13 cellular contexts compared by ENCODE assay signal in the genomic region with DNA sequence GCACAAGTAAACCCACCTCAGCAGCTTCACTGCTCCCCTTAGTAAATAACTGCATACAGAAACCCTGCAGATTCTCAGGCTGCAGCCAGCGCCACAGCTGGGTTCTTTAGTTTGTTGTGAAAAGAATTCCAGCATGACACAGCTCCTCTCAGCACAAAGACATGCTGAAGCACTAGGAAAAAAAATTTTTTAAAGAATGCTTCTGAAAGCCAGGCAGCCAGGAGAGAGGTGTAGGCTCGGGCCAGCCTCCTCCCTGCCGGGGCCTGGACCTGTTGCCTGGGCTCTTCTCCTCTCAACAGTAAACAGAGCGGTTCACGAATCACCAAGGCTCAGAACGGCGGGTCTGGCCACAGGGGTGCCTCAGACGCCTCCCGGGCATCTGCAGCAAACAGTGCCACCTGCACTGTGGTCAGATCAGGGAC.
A peak's percentile ranks its signal among the peaks of the same experiment; 100 is the strongest.
DNase-seq lines count a peak whose midpoint lies in the region.
"Had no signal": no experiment of that assay in that cellular context is flagged by ENCODE, and none has a peak within 500 bp of the region (broad histone marks: within the 10 kb centered on the region; RNA-seq: fewer than 3 reads in every experiment).

No MANE protein-coding gene starts in this region.

- DNase-seq in SW480 (ENCODE audit: low spot score): peak; percentile 38
- DNase-seq in iPS DF 19.7 (ENCODE audit: low read depth, low spot score): peak; percentile 90
- peak; percentile 26 for DNase-seq in pons (ENCODE audit: low spot score)
- no peak for DNase-seq in epidermal melanocyte (ENCODE audit: insufficient read length, low spot score)
- DNase-seq in NOMO-1 treated with dmso at 0.1 percent for 144 hours (lab: John Stamatoyannopoulos, UW; ENCODE audit: unreplicated experiment): no peak
- DNase-seq in activated CD4-positive, CD25-positive, alpha-beta regulatory T cell (lab: John Stamatoyannopoulos, UW): no peak
- DNase-seq in stimulated activated CD4-positive, alpha-beta T cell treated with anti-CD3 and anti-CD28 coated beads, Interleukin-12 subunit alpha, Interleukin-12 subunit beta, amount 100 ng/mL, for 4 hours: no peak
- DNase-seq: amniotic stem cell; CD8-positive, alpha-beta T cell; NCI-H526 treated with DMSO at 0.1 percent for 48 hours; SK-N-SH; WERI-Rb-1 had no signal

- H3K27ac ChIP-seq in HUES64 (ENCODE audit: low read depth, low read length): peak overlapping the region; percentile 92
- H3K27ac ChIP-seq: WERI-Rb-1 had no signal

- no peaks in the 10 kb centered on the region for H3K27me3 ChIP-seq in HUES64 (ENCODE audit: insufficient read depth, low read length)

- H3K4me1 ChIP-seq in HUES64 (ENCODE audit: insufficient read depth, low read length): peaks cover 25% of the 10 kb centered on the region

- no peaks in the 10 kb centered on the region for H3K36me3 ChIP-seq in HUES64 (ENCODE audit: insufficient read depth, low read length)
- H3K36me3 ChIP-seq: WERI-Rb-1 had no signal

- 0 out of 2 replicates have a peak overlapping the region, but pooled peaks have one; percentile 4 for H3K4me3 ChIP-seq in HUES64 (ENCODE audit: low read length)

- WGBS in HUES64: 5% methylated on average over 9 of the region's 9 CpGs

- H3K9ac ChIP-seq in HUES64 (ENCODE audit: low read depth, low read length): peak overlapping the region; percentile 51
- H3K9ac ChIP-seq: SK-N-SH had no signal

- H3K9me3 ChIP-seq in HUES64 (ENCODE audit: insufficient read depth, low read depth, low read length): peaks cover 6% of the 10 kb centered on the region
- H3K9me3 ChIP-seq: SK-N-SH had no signal

Comparison
In these comparisons a context has a peak if more than half of its experiments do, and no peak if none do; other contexts are left out.
1. DNase-seq: peak in SW480 (single experiment), iPS DF 19.7 (single experiment) and pons (single experiment); none in epidermal melanocyte (single experiment), NOMO-1 treated with dmso at 0.1 percent for 144 hours (single experiment), activated CD4-positive, CD25-positive, alpha-beta regulatory T cell (0 of 4) and stimulated activated CD4-positive, alpha-beta T cell treated with anti-CD3 and anti-CD28 coated beads, Interleukin-12 subunit alpha, Interleukin-12 subunit beta, amount 100 ng/mL, for 4 hours (single experiment).